Comparison of ENCODE assay signal across 8 cellular contexts in the genomic region with DNA sequence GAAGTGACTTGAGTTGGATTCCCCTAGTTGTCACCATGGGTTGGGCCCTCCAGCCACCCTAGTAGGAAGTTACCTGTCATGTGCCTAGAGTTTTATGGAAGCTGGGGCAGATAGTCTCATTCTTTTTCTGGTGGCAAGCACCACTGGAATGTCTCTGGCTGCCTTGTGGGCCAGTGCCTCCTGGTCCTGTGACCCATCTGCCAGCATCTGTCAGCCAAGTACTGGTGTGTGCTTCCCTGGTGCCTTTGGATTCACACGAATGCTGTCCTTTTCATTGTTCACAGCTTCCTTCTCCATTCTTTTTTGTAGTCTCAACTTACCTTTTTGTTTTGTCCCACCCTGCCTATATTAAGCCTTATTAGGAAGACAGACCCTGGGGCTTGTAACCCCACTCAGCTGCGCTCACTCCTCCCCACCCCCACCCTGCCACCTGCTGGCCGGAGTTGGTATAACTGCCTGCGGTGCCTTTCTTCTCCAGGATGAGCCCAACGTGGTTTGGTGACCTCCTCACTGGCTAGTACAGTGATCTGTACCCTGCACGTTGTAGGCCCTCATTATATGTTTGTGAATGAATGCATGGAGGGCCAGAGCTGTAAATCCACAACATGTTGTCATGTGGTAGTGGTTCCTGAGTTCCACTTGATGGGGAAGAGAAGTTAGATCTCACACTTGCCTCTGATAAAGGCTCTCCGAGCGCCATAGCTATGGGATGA.
DNase-seq lines count a peak whose midpoint lies in the region; ATAC-seq and TF ChIP-seq lines count a peak whose summit lies in the region.

No MANE protein-coding gene starts in this region.

- H2AFZ ChIP-seq in Loucy (ENCODE audit: low read length), result no peak overlapping the region

- no peak overlapping the region for H3K4me3 Mint-ChIP-seq in activated T-helper 2 cell treated with anti-CD3 and anti-CD28 coated beads, Interferon-gamma antibody, Interleukin-2, Interleukin-4, amounts not matched to agents 10 μg/mL and 5 μg/mL and 100 μg/mL, durations not matched to agents 14 hours and 24 hours and 36 hours (ENCODE audit: low read depth)

- H3K4me1 ChIP-seq in Loucy (ENCODE audit: insufficient read depth, low read length, poor library complexity, severe bottlenecking) (no peaks in the 10 kb centered on the region), mucosa of descending colon (ENCODE audit: low read depth) (peaks cover 16% of the 10 kb centered on the region)

- H3K4me1 Mint-ChIP-seq in activated T-helper 2 cell treated with anti-CD3 and anti-CD28 coated beads, Interferon-gamma antibody, Interleukin-2, Interleukin-4, amounts not matched to agents 10 μg/mL and 5 μg/mL and 100 μg/mL, durations not matched to agents 14 hours and 24 hours and 36 hours (ENCODE audit: low read depth), result no peaks in the 10 kb centered on the region

- H3K4me3 ChIP-seq in Loucy (ENCODE audit: low read length, poor library complexity, severe bottlenecking), result no peak overlapping the region
- H3K4me3 ChIP-seq in mucosa of descending colon, result no peak overlapping the region

- TF ChIP-seq CTCF in Loucy (conservative IDR thresholded peaks at IDR 0.05; ENCODE audit: low read length) (peak; percentile 99), mucosa of descending colon (IDR thresholded peaks at IDR 0.05) (peak; percentile 62)

- H3K27ac Mint-ChIP-seq in activated T-helper 2 cell treated with anti-CD3 and anti-CD28 coated beads, Interferon-gamma antibody, Interleukin-2, Interleukin-4, amounts not matched to agents 10 μg/mL and 5 μg/mL and 100 μg/mL, durations not matched to agents 14 hours and 24 hours and 36 hours, result no peak overlapping the region

- intact Hi-C loops in mucosa of descending colon (cut with DNase I, micrococcal nuclease), result no loop called here
- intact Hi-C loops in activated T-helper 2 cell treated with anti-CD3 and anti-CD28 coated beads, Interferon-gamma antibody, Interleukin-2, Interleukin-4, amounts not matched to agents 10 μg/mL and 5 μg/mL and 100 μg/mL, durations not matched to agents 14 hours and 24 hours and 36 hours (cut with micrococcal nuclease), result loop anchor here (1.0 to 5.0 kb wide), 2 partner anchors 68 to 131 kb away; no protein-coding TSS in a partner anchor

- no peaks in the 10 kb centered on the region for H3K79me2 ChIP-seq in Loucy (ENCODE audit: insufficient read depth, low read length)

- no peaks in the 10 kb centered on the region for H3K9me3 Mint-ChIP-seq in activated T-helper 2 cell treated with anti-CD3 and anti-CD28 coated beads, Interferon-gamma antibody, Interleukin-2, Interleukin-4, amounts not matched to agents 10 μg/mL and 5 μg/mL and 100 μg/mL, durations not matched to agents 14 hours and 24 hours and 36 hours

- no peaks in the 10 kb centered on the region for H4K20me1 ChIP-seq in Loucy (ENCODE audit: insufficient read depth, low read length, poor library complexity, severe bottlenecking)

- H3K9me2 ChIP-seq in Loucy (replicated peaks; ENCODE audit: low read depth, low read length), result no peaks in the 10 kb centered on the region

- H3K36me3 ChIP-seq in Loucy (ENCODE audit: insufficient read depth, low read length), result no peaks in the 10 kb centered on the region
- H3K36me3 ChIP-seq in mucosa of descending colon (ENCODE audit: low read depth), result no peaks in the 10 kb centered on the region

- no peak overlapping the region for H3K4me2 ChIP-seq in Loucy (ENCODE audit: low read depth, low read length, poor library complexity, severe bottlenecking)

- H3K27me3 ChIP-seq in Loucy (ENCODE audit: insufficient read depth, low read length, poor library complexity, severe bottlenecking), result no peaks in the 10 kb centered on the region

- H3K9me3 ChIP-seq in Loucy (ENCODE audit: insufficient read depth, low read depth, low read length) (no peaks in the 10 kb centered on the region), mucosa of descending colon (no peaks in the 10 kb centered on the region)

- peak; percentile 50 for DNase-seq in DMS79 treated with DMSO at 0.1 percent for 48 hours (lab: John Stamatoyannopoulos, UW)
- peak; percentile 18 for DNase-seq in activated CD4-positive, alpha-beta T cell treated with anti-CD3 and anti-CD28 coated beads for 1 hour
- peak; percentile 71 for DNase-seq in dermis blood vessel endothelial cell
- DNase-seq in mucosa of descending colon, result peak in 2 of 3 donors; percentile 62 to 70
- DNase-seq in stimulated activated naive CD4-positive, alpha-beta T cell treated with Interleukin-2 at 50 U/mL for 16 hours (lab: John Stamatoyannopoulos, UW), result peak; percentile 13
- no peak for DNase-seq in activated T-helper 2 cell treated with anti-CD3 and anti-CD28 coated beads, Interferon-gamma antibody, Interleukin-2, Interleukin-4, amounts not matched to agents 10 μg/mL and 5 μg/mL and 100 μg/mL, durations not matched to agents 14 hours and 24 hours and 36 hours (ENCODE audit: low spot score)

- H3K36me3 Mint-ChIP-seq in activated T-helper 2 cell treated with anti-CD3 and anti-CD28 coated beads, Interferon-gamma antibody, Interleukin-2, Interleukin-4, amounts not matched to agents 10 μg/mL and 5 μg/mL and 100 μg/mL, durations not matched to agents 14 hours and 24 hours and 36 hours (ENCODE audit: low read depth), result no peaks in the 10 kb centered on the region

- no peak overlapping the region for H3K9ac ChIP-seq in Loucy (ENCODE audit: low read depth, low read length, poor library complexity, severe bottlenecking)

- ATAC-seq in mucosa of descending colon (peak; percentile 56), GM18861 (IDR thresholded peaks at IDR 0.05; ENCODE audit: unreplicated experiment) (no peak)

- peaks cover 31% of the 10 kb centered on the region for H3K27me3 Mint-ChIP-seq in activated T-helper 2 cell treated with anti-CD3 and anti-CD28 coated beads, Interferon-gamma antibody, Interleukin-2, Interleukin-4, amounts not matched to agents 10 μg/mL and 5 μg/mL and 100 μg/mL, durations not matched to agents 14 hours and 24 hours and 36 hours (ENCODE audit: low read depth)

- no peaks in the 10 kb centered on the region for H3F3A ChIP-seq in Loucy (ENCODE audit: low read depth)
